In the genomic region with DNA sequence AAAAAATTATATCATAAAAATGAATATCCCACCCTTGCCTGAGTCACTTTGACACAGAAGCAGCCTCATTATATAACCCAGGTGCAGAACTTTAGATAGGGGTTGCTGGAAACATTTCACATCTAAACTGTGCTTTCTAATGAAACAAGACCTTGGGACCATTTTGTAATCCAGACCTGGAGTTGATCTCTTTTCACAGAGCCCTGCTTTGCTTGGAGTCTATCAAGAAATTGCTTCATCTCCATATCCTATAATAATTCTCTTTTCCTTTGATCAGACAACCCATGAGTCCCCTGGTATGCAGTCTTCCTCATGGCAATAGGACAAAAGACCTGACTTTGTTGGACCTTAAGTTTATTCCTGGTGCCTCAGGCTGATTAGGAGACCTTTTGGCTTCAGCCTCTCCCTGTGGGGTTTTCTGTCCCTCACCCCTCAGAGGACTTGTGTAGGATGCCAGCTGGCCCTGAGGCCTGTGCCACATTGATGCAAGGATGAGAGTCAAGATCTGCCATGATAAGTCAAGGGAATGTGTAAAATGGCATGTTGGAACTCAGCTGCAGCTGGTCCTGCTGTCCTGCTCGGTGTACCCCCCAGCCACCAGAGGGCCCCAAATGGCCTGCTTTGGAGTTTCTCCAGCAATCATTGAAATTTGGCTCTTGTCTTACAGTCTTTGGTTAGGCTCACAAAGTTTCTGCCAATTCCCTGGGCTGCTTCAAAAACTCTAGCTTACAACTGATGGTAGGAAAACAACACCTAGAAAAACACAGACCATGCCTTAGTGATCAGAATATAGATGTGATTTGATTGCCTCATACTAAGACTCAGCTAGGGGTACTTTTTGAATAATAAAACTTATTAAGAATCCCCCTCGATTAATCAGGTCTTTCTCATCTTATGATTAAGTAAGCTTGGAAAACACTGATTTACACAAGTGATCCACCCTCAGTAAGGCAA, we compare ENCODE assay signal across 8 cellular contexts.
DNase-seq lines count a peak whose midpoint lies in the region; ATAC-seq, FAIRE-seq and TF ChIP-seq lines count a peak whose summit lies in the region.

No MANE protein-coding gene starts in this region.

- no peaks in the 10 kb centered on the region for H3K36me3 ChIP-seq in Panc1 (ENCODE audit: control insufficient read depth, insufficient read depth, low read length)
- no peaks in the 10 kb centered on the region for H3K36me3 ChIP-seq in bronchial epithelial cell (ENCODE audit: control insufficient read depth, insufficient read depth, low read length)
- H3K36me3 ChIP-seq in right lobe of liver, result no peaks in the 10 kb centered on the region
- no peaks in the 10 kb centered on the region for H3K36me3 ChIP-seq in subcutaneous abdominal adipose tissue (ENCODE audit: control insufficient read depth in 5 of 5, insufficient read depth in 5 of 5, low read length in 5 of 5)

- intact Hi-C loops in Panc1 (cut with micrococcal nuclease; ENCODE audit: unreplicated experiment), result loop anchor here (5.0 to 10.0 kb wide), 2 partner anchors 75 to 148 kb away; a partner anchor contains a TSS
- intact Hi-C loops in right lobe of liver (cut with DNase I), result no loop called here

- CTCF ChIA-PET in Panc1 (lab: Charles Lee), result interaction anchor here (1.1 to 1.4 kb wide), 2 partner anchors 148 to 157 kb away, joined by 3 to 13 read pairs; no protein-coding TSS in a partner anchor

- H3K27me3 ChIP-seq in Panc1 (ENCODE audit: control insufficient read depth, insufficient read depth, low read length) (peaks cover 2% of the 10 kb centered on the region), bronchial epithelial cell (ENCODE audit: control insufficient read depth, insufficient read depth, low read length) (no peaks in the 10 kb centered on the region), right lobe of liver (no peaks in the 10 kb centered on the region), subcutaneous abdominal adipose tissue (ENCODE audit: control insufficient read depth in 5 of 5, insufficient read depth in 4 of 5, low read length in 5 of 5) (no peaks in the 10 kb centered on the region)

- WGBS in right lobe of liver (ENCODE audit: insufficient coverage, low coverage, low lambda C conversion rate, missing lambda C conversion rate), result 35% methylated on average over 1 of the region's 2 CpGs

- POLR2A ChIA-PET in Panc1 (lab: Charles Lee), result no interaction called here

- TF ChIP-seq CTCF in GM20000 (IDR thresholded peaks at IDR 0.05; ENCODE audit: extremely low read depth, missing control alignments), result peak; percentile 57
- TF ChIP-seq CTCF in Panc1 (IDR thresholded peaks at IDR 0.05), result peak; percentile 69
- peak; percentile 73 for TF ChIP-seq CTCF in bronchial epithelial cell (IDR thresholded peaks at IDR 0.05; ENCODE audit: insufficient read depth, low read length, severe bottlenecking)
- peak; percentile 61 to 77 (median 72) for TF ChIP-seq CTCF in right lobe of liver (IDR thresholded peaks at IDR 0.05)
- TF ChIP-seq CTCF in coronary artery (IDR thresholded peaks at IDR 0.05), result no peak

- H3K9ac ChIP-seq in subcutaneous abdominal adipose tissue (ENCODE audit: low read length in 5 of 5), result no peak overlapping the region

- H3K4me3 ChIP-seq in Panc1 (ENCODE audit: low read depth in 2 of 2, low read length in 2 of 2) (no peak overlapping the region), bronchial epithelial cell (ENCODE audit: low read depth, low read length) (no peak overlapping the region), right lobe of liver (no peak overlapping the region), subcutaneous abdominal adipose tissue (ENCODE audit: low read depth in 1 of 5, low read length in 5 of 5) (no peak overlapping the region), coronary artery (no peak overlapping the region)

- peak; percentile 88 for ATAC-seq in Panc1
- ATAC-seq in right lobe of liver, result peak; percentile 87 to 93 (median 91)

- in situ Hi-C loops in Panc1 (cut with HindIII; ENCODE audit: low pct_unique_long_range_greater_than_20kb, low sequenced_read_pairs), result no loop called here

- H3K9me3 ChIP-seq in Panc1 (ENCODE audit: control insufficient read depth, insufficient read depth, low read depth, low read length) (no peaks in the 10 kb centered on the region), right lobe of liver (no peaks in the 10 kb centered on the region), subcutaneous abdominal adipose tissue (ENCODE audit: control insufficient read depth in 5 of 5, low read length in 5 of 5) (no peaks in the 10 kb centered on the region)

- no peak for TF ChIP-seq POLR2A in right lobe of liver (IDR thresholded peaks at IDR 0.05)

- DNase-seq in Ammon's horn (ENCODE audit: low spot score), result peak; percentile 61
- DNase-seq in GM20000 (ENCODE audit: low spot score), result peak; percentile 48
- DNase-seq in Panc1 (ENCODE audit: low read depth, low spot score), result peak; percentile 13
- peak; percentile 48 for DNase-seq in bronchial epithelial cell (ENCODE audit: low read depth)
- peak; percentile 54 to 79 (median 63) for DNase-seq in right lobe of liver
- DNase-seq in cerebellar nuclear complex (lab: John Stamatoyannopoulos, UW), result no peak
- no peak for DNase-seq in coronary artery (ENCODE audit: low spot score)

- H3K27ac ChIP-seq in Panc1 (ENCODE audit: low read length) (no peak overlapping the region), right lobe of liver (peak overlapping the region in 1 of 3 donors; percentile 49), subcutaneous abdominal adipose tissue (ENCODE audit: low read depth, low read length) (peak overlapping the region; percentile 56), coronary artery (no peak overlapping the region)

- BruUV-seq in Panc1 (replicated peaks; lab: Mats Ljungman, UMichigan), result no TSS peak

- no peaks in the 10 kb centered on the region for H3K4me1 ChIP-seq in Panc1 (ENCODE audit: control insufficient read depth, insufficient read depth, low read length)
- H3K4me1 ChIP-seq in right lobe of liver, result peaks cover 0 to 45% (median 11%) of the 10 kb centered on the region in 4 donors
- peaks cover 4 to 39% (median 33%) of the 10 kb centered on the region in 5 donors for H3K4me1 ChIP-seq in subcutaneous abdominal adipose tissue (ENCODE audit: control insufficient read depth in 5 of 5, insufficient read depth in 5 of 5, low read length in 5 of 5)

- no peak for FAIRE-seq in bronchial epithelial cell (lab: Jason Lieb, UNC)

Comparison
In these comparisons a context has a peak if more than half of its experiments do, and no peak if none do; other contexts are left out.
1. DNase-seq: peak in Ammon's horn (single experiment), GM20000 (single experiment), Panc1 (single experiment), bronchial epithelial cell (single experiment) and right lobe of liver (3 of 3); none in cerebellar nuclear complex (0 of 2) and coronary artery (single experiment).